In genomic region chr3:41290306-41290705, GRCh38 we compare ENCODE assay signal across 23 cellular contexts.
"Had no signal": no experiment of that assay in that cellular context is flagged by ENCODE, and none has a peak within 500 bp of the region (broad histone marks: within the 10 kb centered on the region; RNA-seq: fewer than 3 reads in every experiment).

No MANE protein-coding gene starts in this region.

- H3K4me3 ChIP-seq: MG63, SJSA1, SK-N-MC had no signal

- H3K36me3 ChIP-seq: MG63, SJSA1 had no signal

- H3K27me3 ChIP-seq: MG63, SJSA1 had no signal

- H3K4me1 ChIP-seq: SJSA1 had no signal

- H3K9me3 ChIP-seq: MG63, SJSA1 had no signal

- H3K27ac ChIP-seq: SJSA1, SK-N-MC had no signal

- DNase-seq: IMR-90, Karpas-422, KG1, MG63, NCI-H1092, NCI-H1105 treated with DMSO at 0.1 percent for 48 hours, NCI-H1417 treated with DMSO at 0.1 percent for 48 hours, NCI-H146, NCI-H1694 treated with DMSO at 0.1 percent for 48 hours, NCI-H1930, NCI-H2081, NCI-H2107, NCI-H2227 treated with DMSO at 0.1 percent for 48 hours, NCI-H446, NCI-H510A, NCI-H524 treated with DMSO at 0.1 percent for 48 hours, NCI-H774, Right ventricle myocardium superior, RPMI8226, SIG-M5 had no signal

- FAIRE-seq: RCC 7860 had no signal
